14 cellular contexts compared by ENCODE assay signal in genomic region chr1:54095543-54096286, GRCh38. TPM values are rescaled to one million over a fixed set of nuclear protein-coding genes. Genes with fewer than 3 reads are reported as not detected.
DNase-seq lines count a peak whose midpoint lies in the region; ATAC-seq and TF ChIP-seq lines count a peak whose summit lies in the region.
"Had no signal": no experiment of that assay in that cellular context is flagged by ENCODE, and none has a peak within 500 bp of the region (broad histone marks: within the 10 kb centered on the region; RNA-seq: fewer than 3 reads in every experiment).

No MANE protein-coding gene starts in this region.

- peak overlapping the region; percentile 60 for H3K27ac Mint-ChIP-seq in T-helper 17 cell
- no peak overlapping the region for H3K27ac Mint-ChIP-seq in activated T-helper 2 cell treated with anti-CD3 and anti-CD28 coated beads, Interferon-gamma antibody, Interleukin-2, Interleukin-4, amounts not matched to agents 10 μg/mL and 5 μg/mL and 100 μg/mL, durations not matched to agents 14 hours and 24 hours and 36 hours
- H3K27ac Mint-ChIP-seq: HFFc6 had no signal

- peak overlapping the region; percentile 70 to 80 (median 76) for H3K27ac ChIP-seq in transverse colon
- H3K27ac ChIP-seq: A549 had no signal

- no peak for TF ChIP-seq POLR2A in transverse colon (IDR thresholded peaks at IDR 0.05)

- H3K36me3 Mint-ChIP-seq in T-helper 17 cell (ENCODE audit: low read depth), result peaks cover 28% of the 10 kb centered on the region
- peaks cover 21% of the 10 kb centered on the region for H3K36me3 Mint-ChIP-seq in activated T-helper 2 cell treated with anti-CD3 and anti-CD28 coated beads, Interferon-gamma antibody, Interleukin-2, Interleukin-4, amounts not matched to agents 10 μg/mL and 5 μg/mL and 100 μg/mL, durations not matched to agents 14 hours and 24 hours and 36 hours (ENCODE audit: low read depth)

- no peak overlapping the region for H3K4me3 ChIP-seq in transverse colon
- H3K4me3 ChIP-seq: A549 had no signal

- 53 to 59% methylated on average over 9 of the region's 9 CpGs for WGBS in transverse colon (ENCODE audit: low coverage in 1 of 2), 2 donors

- no peak for TF ChIP-seq CTCF in transverse colon (IDR thresholded peaks at IDR 0.05)

- no peak for TF ChIP-seq EP300 in transverse colon (IDR thresholded peaks at IDR 0.05; ENCODE audit: low read depth)

- ATAC-seq in T-helper 17 cell (no peak), GM21825 (IDR thresholded peaks at IDR 0.05; ENCODE audit: unreplicated experiment) (no peak)
- ATAC-seq: A549 had no signal

- peaks cover 10% of the 10 kb centered on the region for H3K4me1 Mint-ChIP-seq in T-helper 17 cell
- H3K4me1 Mint-ChIP-seq in activated T-helper 2 cell treated with anti-CD3 and anti-CD28 coated beads, Interferon-gamma antibody, Interleukin-2, Interleukin-4, amounts not matched to agents 10 μg/mL and 5 μg/mL and 100 μg/mL, durations not matched to agents 14 hours and 24 hours and 36 hours (ENCODE audit: low read depth), result no peaks in the 10 kb centered on the region

- no peaks in the 10 kb centered on the region for H3K9me3 ChIP-seq in T-helper 17 cell (ENCODE audit: control insufficient read depth, low read length, poor library complexity, severe bottlenecking)
- H3K9me3 ChIP-seq in transverse colon, result no peaks in the 10 kb centered on the region
- H3K9me3 ChIP-seq: A549 had no signal

- H3K27me3 Mint-ChIP-seq in T-helper 17 cell, result no peaks in the 10 kb centered on the region
- H3K27me3 Mint-ChIP-seq in activated T-helper 2 cell treated with anti-CD3 and anti-CD28 coated beads, Interferon-gamma antibody, Interleukin-2, Interleukin-4, amounts not matched to agents 10 μg/mL and 5 μg/mL and 100 μg/mL, durations not matched to agents 14 hours and 24 hours and 36 hours (ENCODE audit: low read depth), result no peaks in the 10 kb centered on the region

- H3K4me1 ChIP-seq in transverse colon, result peaks cover 11 to 26% (median 21%) of the 10 kb centered on the region in 4 donors

- no peak overlapping the region for H3K4me3 Mint-ChIP-seq in T-helper 17 cell
- H3K4me3 Mint-ChIP-seq in activated T-helper 2 cell treated with anti-CD3 and anti-CD28 coated beads, Interferon-gamma antibody, Interleukin-2, Interleukin-4, amounts not matched to agents 10 μg/mL and 5 μg/mL and 100 μg/mL, durations not matched to agents 14 hours and 24 hours and 36 hours (ENCODE audit: low read depth), result no peak overlapping the region
- H3K4me3 Mint-ChIP-seq: HFFc6 had no signal

- no peaks in the 10 kb centered on the region for H3K27me3 ChIP-seq in transverse colon

- H3K9me3 Mint-ChIP-seq in activated T-helper 2 cell treated with anti-CD3 and anti-CD28 coated beads, Interferon-gamma antibody, Interleukin-2, Interleukin-4, amounts not matched to agents 10 μg/mL and 5 μg/mL and 100 μg/mL, durations not matched to agents 14 hours and 24 hours and 36 hours, result no peaks in the 10 kb centered on the region
- H3K9me3 Mint-ChIP-seq: HFFc6 had no signal

- in situ Hi-C loops in transverse colon (cut with MboI; ENCODE audit: low pct_ligation_motif_present in 1 of 4, low pct_unique_long_range_greater_than_20kb in 1 of 4, low sequenced_read_pairs in 3 of 4), result no loop called here

- intact Hi-C loops in transverse colon (cut with DNase I; ENCODE audit: low total_unique reads), result no loop called here
- intact Hi-C loops in activated T-helper 2 cell treated with anti-CD3 and anti-CD28 coated beads, Interferon-gamma antibody, Interleukin-2, Interleukin-4, amounts not matched to agents 10 μg/mL and 5 μg/mL and 100 μg/mL, durations not matched to agents 14 hours and 24 hours and 36 hours (cut with micrococcal nuclease), result no loop called here

- DNase-seq in NCI-H510A treated with DMSO at 0.1 percent for 48 hours (lab: John Stamatoyannopoulos, UW) (peak; percentile 6), NCI-H510A (lab: John Stamatoyannopoulos, UW) (no peak), T-helper 17 cell (no peak), left kidney (ENCODE audit: low read depth, low spot score) (peak; percentile 72), transverse colon (no peak), LoVo (ENCODE audit: low spot score) (no peak)
- DNase-seq in activated T-helper 2 cell treated with anti-CD3 and anti-CD28 coated beads, Interferon-gamma antibody, Interleukin-2, Interleukin-4, amounts not matched to agents 10 μg/mL and 5 μg/mL and 100 μg/mL, durations not matched to agents 14 hours and 24 hours and 36 hours (ENCODE audit: low spot score), result no peak
- DNase-seq: DND-41; HFFc6; stimulated activated naive CD4-positive, alpha-beta T cell; T1000 had no signal

- H3K36me3 ChIP-seq in transverse colon, result peaks cover 0 to 5% (median 0%) of the 10 kb centered on the region in 4 donors

RNA-seq across cellular contexts. Expression of gene TCEANC2, which starts 42.3 kb away (rescaled TPM):
- 1 to 10 TPM; 4.5 to 4.7 TPM for total RNA-seq in T-helper 17 cell
- 1 to 10 TPM; 1.4 to 7.1 (median 5.7) TPM for total RNA-seq in transverse colon
- total RNA-seq in activated T-helper 2 cell treated with anti-CD3 and anti-CD28 coated beads, Interferon-gamma antibody, Interleukin-2, Interleukin-4, amounts not matched to agents 10 μg/mL and 5 μg/mL and 100 μg/mL, durations not matched to agents 14 hours and 24 hours and 36 hours, result 12.8 and 13.2 TPM in 2 replicates

RNA-seq across cellular contexts. Expression of gene TMEM59, which starts 42.7 kb away (rescaled TPM):
- total RNA-seq in T-helper 17 cell (100 to 1,000 TPM; 145 to 160 TPM), transverse colon (100 to 1,000 TPM in 3 of 4 donors, 10 to 100 TPM in 1; 71.6 to 858 (median 226) TPM)
- total RNA-seq in activated T-helper 2 cell treated with anti-CD3 and anti-CD28 coated beads, Interferon-gamma antibody, Interleukin-2, Interleukin-4, amounts not matched to agents 10 μg/mL and 5 μg/mL and 100 μg/mL, durations not matched to agents 14 hours and 24 hours and 36 hours, result 128 and 133 TPM in 2 replicates

RNA-seq across cellular contexts. Expression of gene CDCP2, which starts 57.1 kb away (rescaled TPM):
- total RNA-seq in T-helper 17 cell (not detected), transverse colon (under 1 TPM in 1 of 4 donors, not detected in 3; 0.48 TPM)
- not detected in 2 replicates for total RNA-seq in activated T-helper 2 cell treated with anti-CD3 and anti-CD28 coated beads, Interferon-gamma antibody, Interleukin-2, Interleukin-4, amounts not matched to agents 10 μg/mL and 5 μg/mL and 100 μg/mL, durations not matched to agents 14 hours and 24 hours and 36 hours
- total RNA-seq: astrocyte, HFFc6 had no signal

Comparison
In these comparisons a context has a peak if more than half of its experiments do, and no peak if none do; other contexts are left out.
1. DNase-seq: peak in NCI-H510A treated with DMSO at 0.1 percent for 48 hours (single experiment) and left kidney (single experiment); none in NCI-H510A (single experiment), T-helper 17 cell (0 of 3), transverse colon (single experiment), LoVo (single experiment) and activated T-helper 2 cell treated with anti-CD3 and anti-CD28 coated beads, Interferon-gamma antibody, Interleukin-2, Interleukin-4, amounts not matched to agents 10 μg/mL and 5 μg/mL and 100 μg/mL, durations not matched to agents 14 hours and 24 hours and 36 hours (single experiment).